In the genomic region with DNA sequence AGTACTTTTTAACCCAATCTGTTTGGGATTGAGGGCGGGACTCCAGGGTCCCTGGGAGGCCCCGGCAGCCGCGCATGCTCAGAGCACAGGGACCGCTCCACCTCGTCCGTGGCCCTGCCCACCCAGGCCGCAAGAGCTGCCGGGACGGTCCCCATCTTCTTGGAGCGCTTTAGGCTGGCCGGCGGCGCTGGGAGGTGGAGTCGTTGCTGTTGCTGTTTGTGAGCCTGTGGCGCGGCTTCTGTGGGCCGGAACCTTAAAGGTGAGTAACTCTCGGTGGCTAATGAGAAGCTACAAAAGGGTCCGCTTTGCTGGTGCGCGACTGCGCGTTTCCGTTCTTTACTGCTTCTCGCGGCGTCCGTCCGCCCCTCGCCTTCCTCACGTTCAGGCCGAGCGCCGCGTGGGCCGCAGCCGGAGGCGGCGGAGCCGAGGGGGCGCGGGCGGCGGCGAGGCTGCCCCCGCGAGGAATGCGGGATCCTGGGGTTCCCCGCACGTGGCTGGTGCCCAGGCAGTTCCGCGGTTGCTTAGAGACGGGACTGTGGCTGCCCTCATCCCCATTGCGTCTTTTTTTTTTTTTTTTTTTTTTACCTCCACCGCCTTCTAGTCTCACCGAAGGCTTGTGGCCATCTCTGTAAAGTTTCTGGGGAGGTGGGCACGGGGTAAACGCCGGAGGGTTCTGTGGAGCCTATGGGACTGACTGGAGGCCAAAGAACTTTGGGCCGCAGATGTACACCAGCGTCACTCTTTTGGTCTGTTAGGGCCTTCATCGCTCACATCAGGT, we compare ENCODE assay signal across 8 cellular contexts. TPM values are rescaled to one million over a fixed set of nuclear protein-coding genes. Genes with fewer than 3 reads are reported as not detected.
DNase-seq lines count a peak whose midpoint lies in the region; ATAC-seq and TF ChIP-seq lines count a peak whose summit lies in the region.

A gene (plus strand): TSS at position 154 of the 778 bp plus-strand sequence. CDS start 2,090 bp downstream, outside the sequence.

- no peak for TF ChIP-seq CTCF in WTC11 (IDR thresholded peaks at IDR 0.05)
- TF ChIP-seq CTCF in cardiac fibroblast (IDR thresholded peaks at IDR 0.05; ENCODE audit: low read depth, low read length), result no peak

- POLR2A ChIA-PET in WTC11 (lab: Charles Lee), result interaction anchor here (0.6 to 1.2 kb wide), 3 partner anchors 9 to 104 kb away, joined by 3 to 4 read pairs (median 4); no protein-coding TSS in a partner anchor

- peaks cover 20% of the 10 kb centered on the region for H3K36me3 Mint-ChIP-seq in WTC11

- H3K4me1 Mint-ChIP-seq in WTC11, result peaks cover 35% of the 10 kb centered on the region

- no peaks in the 10 kb centered on the region for H3K9me3 Mint-ChIP-seq in WTC11

- CTCF ChIA-PET in WTC11 (lab: Charles Lee), result interaction anchor here (0.9 to 1.0 kb wide), 2 partner anchors 9 to 28 kb away, joined by 3 to 4 read pairs; a partner anchor contains a TSS

- H3K4me3 Mint-ChIP-seq in WTC11, result peak within 1 kb of the TSS; percentile 89

- peak within 1 kb of the TSS; percentile 85 for H3K27ac Mint-ChIP-seq in WTC11

- in situ Hi-C loops in ACHN (cut with HindIII; ENCODE audit: low pct_ligation_motif_present, low pct_unique_long_range_greater_than_20kb, low sequenced_read_pairs), result no loop called here

- peak within 1 kb of the TSS; percentile 72 to 81 for H3K4me3 ChIP-seq in cardiac fibroblast (replicated peaks in 1 of 2; ENCODE audit: low read depth in 2 of 2, low read length in 2 of 2)

- peak; percentile 96 for DNase-seq in ACHN
- peak; percentile 98 for DNase-seq in NCI-H2227 treated with DMSO at 0.1 percent for 48 hours (lab: John Stamatoyannopoulos, UW)
- DNase-seq in WTC11 (ENCODE audit: low spot score), result peak; percentile 92
- peak; percentile 95 to 96 for DNase-seq in cardiac fibroblast (ENCODE audit: low read depth in 2 of 2)
- DNase-seq in iPS-NIHi7 (ENCODE audit: extremely low spot score), result peak; percentile 97
- peak; percentile 83 for DNase-seq in smooth muscle cell of the brain vasculature (ENCODE audit: low read depth, low spot score)

- no peaks in the 10 kb centered on the region for H3K27me3 Mint-ChIP-seq in WTC11 (ENCODE audit: low read depth)

- peak; percentile 79 for ATAC-seq in GM18870 (IDR thresholded peaks at IDR 0.05; ENCODE audit: unreplicated experiment)
- ATAC-seq in HG03135 (IDR thresholded peaks at IDR 0.05; ENCODE audit: unreplicated experiment), result peak; percentile 96
- ATAC-seq in WTC11, result peak; percentile 98

TF ChIP-seq in WTC11, 78 proteins besides CTCF, POLR2A, EP300 and RAD21 (continues in another document):
- TF ChIP-seq HMGA2 (CRISPR knock-in tag; IDR thresholded peaks at IDR 0.05), result no peak
- TF ChIP-seq, protein P1, sequence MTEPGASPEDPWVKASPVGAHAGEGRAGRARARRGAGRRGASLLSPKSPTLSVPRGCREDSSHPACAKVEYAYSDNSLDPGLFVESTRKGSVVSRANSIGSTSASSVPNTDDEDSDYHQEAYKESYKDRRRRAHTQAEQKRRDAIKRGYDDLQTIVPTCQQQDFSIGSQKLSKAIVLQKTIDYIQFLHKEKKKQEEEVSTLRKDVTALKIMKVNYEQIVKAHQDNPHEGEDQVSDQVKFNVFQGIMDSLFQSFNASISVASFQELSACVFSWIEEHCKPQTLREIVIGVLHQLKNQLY (CRISPR knock-in tag; IDR thresholded peaks at IDR 0.05), result no peak
- TF ChIP-seq, protein P2, sequence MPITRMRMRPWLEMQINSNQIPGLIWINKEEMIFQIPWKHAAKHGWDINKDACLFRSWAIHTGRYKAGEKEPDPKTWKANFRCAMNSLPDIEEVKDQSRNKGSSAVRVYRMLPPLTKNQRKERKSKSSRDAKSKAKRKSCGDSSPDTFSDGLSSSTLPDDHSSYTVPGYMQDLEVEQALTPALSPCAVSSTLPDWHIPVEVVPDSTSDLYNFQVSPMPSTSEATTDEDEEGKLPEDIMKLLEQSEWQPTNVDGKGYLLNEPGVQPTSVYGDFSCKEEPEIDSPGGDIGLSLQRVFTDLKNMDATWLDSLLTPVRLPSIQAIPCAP (CRISPR knock-in tag; IDR thresholded peaks at IDR 0.05), result no peak
- TF ChIP-seq SMAD3 (CRISPR knock-in tag; IDR thresholded peaks at IDR 0.05; ENCODE audit: borderline replicate concordance), result no peak
- TF ChIP-seq GRHL2 (CRISPR knock-in tag; IDR thresholded peaks at IDR 0.05; ENCODE audit: insufficient replicate concordance, severe bottlenecking), result no peak
- peak; percentile 73; the same call in 1 of the 2 replicates for TF ChIP-seq FOXP1 (CRISPR knock-in tag; IDR thresholded peaks at IDR 0.05; ENCODE audit: borderline replicate concordance)
- TF ChIP-seq, protein P3, sequence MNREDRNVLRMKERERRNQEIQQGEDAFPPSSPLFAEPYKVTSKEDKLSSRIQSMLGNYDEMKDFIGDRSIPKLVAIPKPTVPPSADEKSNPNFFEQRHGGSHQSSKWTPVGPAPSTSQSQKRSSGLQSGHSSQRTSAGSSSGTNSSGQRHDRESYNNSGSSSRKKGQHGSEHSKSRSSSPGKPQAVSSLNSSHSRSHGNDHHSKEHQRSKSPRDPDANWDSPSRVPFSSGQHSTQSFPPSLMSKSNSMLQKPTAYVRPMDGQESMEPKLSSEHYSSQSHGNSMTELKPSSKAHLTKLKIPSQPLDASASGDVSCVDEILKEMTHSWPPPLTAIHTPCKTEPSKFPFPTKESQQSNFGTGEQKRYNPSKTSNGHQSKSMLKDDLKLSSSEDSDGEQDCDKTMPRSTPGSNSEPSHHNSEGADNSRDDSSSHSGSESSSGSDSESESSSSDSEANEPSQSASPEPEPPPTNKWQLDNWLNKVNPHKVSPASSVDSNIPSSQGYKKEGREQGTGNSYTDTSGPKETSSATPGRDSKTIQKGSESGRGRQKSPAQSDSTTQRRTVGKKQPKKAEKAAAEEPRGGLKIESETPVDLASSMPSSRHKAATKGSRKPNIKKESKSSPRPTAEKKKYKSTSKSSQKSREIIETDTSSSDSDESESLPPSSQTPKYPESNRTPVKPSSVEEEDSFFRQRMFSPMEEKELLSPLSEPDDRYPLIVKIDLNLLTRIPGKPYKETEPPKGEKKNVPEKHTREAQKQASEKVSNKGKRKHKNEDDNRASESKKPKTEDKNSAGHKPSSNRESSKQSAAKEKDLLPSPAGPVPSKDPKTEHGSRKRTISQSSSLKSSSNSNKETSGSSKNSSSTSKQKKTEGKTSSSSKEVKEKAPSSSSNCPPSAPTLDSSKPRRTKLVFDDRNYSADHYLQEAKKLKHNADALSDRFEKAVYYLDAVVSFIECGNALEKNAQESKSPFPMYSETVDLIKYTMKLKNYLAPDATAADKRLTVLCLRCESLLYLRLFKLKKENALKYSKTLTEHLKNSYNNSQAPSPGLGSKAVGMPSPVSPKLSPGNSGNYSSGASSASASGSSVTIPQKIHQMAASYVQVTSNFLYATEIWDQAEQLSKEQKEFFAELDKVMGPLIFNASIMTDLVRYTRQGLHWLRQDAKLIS (CRISPR knock-in tag; IDR thresholded peaks at IDR 0.05; ENCODE audit: borderline replicate concordance), result no peak
- no peak for TF ChIP-seq SMAD4 (CRISPR knock-in tag; IDR thresholded peaks at IDR 0.05)
- TF ChIP-seq, protein P4, sequence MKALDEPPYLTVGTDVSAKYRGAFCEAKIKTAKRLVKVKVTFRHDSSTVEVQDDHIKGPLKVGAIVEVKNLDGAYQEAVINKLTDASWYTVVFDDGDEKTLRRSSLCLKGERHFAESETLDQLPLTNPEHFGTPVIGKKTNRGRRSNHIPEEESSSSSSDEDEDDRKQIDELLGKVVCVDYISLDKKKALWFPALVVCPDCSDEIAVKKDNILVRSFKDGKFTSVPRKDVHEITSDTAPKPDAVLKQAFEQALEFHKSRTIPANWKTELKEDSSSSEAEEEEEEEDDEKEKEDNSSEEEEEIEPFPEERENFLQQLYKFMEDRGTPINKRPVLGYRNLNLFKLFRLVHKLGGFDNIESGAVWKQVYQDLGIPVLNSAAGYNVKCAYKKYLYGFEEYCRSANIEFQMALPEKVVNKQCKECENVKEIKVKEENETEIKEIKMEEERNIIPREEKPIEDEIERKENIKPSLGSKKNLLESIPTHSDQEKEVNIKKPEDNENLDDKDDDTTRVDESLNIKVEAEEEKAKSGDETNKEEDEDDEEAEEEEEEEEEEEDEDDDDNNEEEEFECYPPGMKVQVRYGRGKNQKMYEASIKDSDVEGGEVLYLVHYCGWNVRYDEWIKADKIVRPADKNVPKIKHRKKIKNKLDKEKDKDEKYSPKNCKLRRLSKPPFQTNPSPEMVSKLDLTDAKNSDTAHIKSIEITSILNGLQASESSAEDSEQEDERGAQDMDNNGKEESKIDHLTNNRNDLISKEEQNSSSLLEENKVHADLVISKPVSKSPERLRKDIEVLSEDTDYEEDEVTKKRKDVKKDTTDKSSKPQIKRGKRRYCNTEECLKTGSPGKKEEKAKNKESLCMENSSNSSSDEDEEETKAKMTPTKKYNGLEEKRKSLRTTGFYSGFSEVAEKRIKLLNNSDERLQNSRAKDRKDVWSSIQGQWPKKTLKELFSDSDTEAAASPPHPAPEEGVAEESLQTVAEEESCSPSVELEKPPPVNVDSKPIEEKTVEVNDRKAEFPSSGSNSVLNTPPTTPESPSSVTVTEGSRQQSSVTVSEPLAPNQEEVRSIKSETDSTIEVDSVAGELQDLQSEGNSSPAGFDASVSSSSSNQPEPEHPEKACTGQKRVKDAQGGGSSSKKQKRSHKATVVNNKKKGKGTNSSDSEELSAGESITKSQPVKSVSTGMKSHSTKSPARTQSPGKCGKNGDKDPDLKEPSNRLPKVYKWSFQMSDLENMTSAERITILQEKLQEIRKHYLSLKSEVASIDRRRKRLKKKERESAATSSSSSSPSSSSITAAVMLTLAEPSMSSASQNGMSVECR (CRISPR knock-in tag; IDR thresholded peaks at IDR 0.05; ENCODE audit: borderline replicate concordance), result peak; percentile 62; the same call in 1 of the 2 replicates
- TF ChIP-seq, protein P5, sequence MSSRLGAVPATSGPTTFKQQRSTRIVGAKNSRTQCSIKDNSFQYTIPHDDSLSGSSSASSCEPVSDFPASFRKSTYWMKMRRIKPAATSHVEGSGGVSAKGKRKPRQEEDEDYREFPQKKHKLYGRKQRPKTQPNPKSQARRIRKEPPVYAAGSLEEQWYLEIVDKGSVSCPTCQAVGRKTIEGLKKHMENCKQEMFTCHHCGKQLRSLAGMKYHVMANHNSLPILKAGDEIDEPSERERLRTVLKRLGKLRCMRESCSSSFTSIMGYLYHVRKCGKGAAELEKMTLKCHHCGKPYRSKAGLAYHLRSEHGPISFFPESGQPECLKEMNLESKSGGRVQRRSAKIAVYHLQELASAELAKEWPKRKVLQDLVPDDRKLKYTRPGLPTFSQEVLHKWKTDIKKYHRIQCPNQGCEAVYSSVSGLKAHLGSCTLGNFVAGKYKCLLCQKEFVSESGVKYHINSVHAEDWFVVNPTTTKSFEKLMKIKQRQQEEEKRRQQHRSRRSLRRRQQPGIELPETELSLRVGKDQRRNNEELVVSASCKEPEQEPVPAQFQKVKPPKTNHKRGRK (CRISPR knock-in tag; IDR thresholded peaks at IDR 0.05; ENCODE audit: borderline replicate concordance), result no peak
- no peak for TF ChIP-seq ZNF138 (CRISPR knock-in tag; conservative IDR thresholded peaks at IDR 0.05)
- no peak for TF ChIP-seq RORB (CRISPR knock-in tag; IDR thresholded peaks at IDR 0.05)

RNA-seq across cellular contexts. Expression of the gene that starts here (rescaled TPM):
- total RNA-seq in WTC11 (2021), result 201 to 235 TPM (median 202 TPM) in 3 replicates

Comparison
In these comparisons a context has a peak if more than half of its experiments do, and no peak if none do; other contexts are left out.
1. Peak in every context shown above with its lines: DNase-seq, ATAC-seq and H3K4me3 ChIP-seq.